Comparison of ENCODE assay signal across 8 cellular contexts in the genomic region with DNA sequence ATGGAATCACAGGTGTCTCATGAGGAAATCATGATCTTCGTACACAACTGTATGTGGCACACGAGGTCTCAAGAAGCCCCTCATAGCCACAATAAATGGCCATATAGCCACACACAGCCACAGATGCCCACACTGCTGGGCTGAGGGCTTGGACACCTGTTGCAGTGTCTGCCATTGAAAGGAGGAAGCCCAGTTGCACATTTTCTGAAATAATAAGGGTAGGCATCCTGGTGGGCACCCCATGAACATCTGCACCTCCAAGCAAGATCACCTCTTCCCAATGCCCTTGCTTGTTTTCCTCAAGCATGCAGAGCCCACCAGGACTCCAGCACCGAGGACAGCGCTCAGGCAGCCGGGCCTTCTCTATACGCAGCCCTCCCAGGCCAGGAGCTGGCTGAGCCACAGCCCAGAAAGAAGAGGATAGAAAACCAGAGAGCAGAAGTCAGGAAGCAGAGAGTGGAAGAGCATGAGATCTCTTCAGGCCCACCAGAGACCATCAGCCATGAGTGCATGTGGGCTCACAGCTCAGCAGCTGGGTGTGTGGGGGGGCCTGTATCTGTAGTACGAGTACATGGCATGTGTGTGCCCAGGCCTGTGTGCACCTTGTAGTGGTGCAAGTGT. TPM values are rescaled to one million over a fixed set of nuclear protein-coding genes. Genes with fewer than 3 reads are reported as not detected.
A peak's percentile ranks its signal among the peaks of the same experiment; 100 is the strongest.
DNase-seq lines count a peak whose midpoint lies in the region; ATAC-seq and TF ChIP-seq lines count a peak whose summit lies in the region.

No MANE protein-coding gene starts in this region.

- H3K4me3 ChIP-seq in skeletal muscle cell (ENCODE audit: low read depth, low read length) (no peak overlapping the region), esophagus squamous epithelium (no peak overlapping the region)

- CTCF ChIA-PET in activated naive CD4-positive, alpha-beta T cell treated with anti-CD3 and anti-CD28 coated beads for 36 hours (lab: Charles Lee) = interaction anchor here (0.8 to 1.2 kb wide), 2 partner anchors 50 to 423 kb away, joined by 3 to 7 read pairs; no protein-coding TSS in a partner anchor

- H3K27me3 Mint-ChIP-seq in activated naive CD4-positive, alpha-beta T cell treated with anti-CD3 and anti-CD28 coated beads for 36 hours (ENCODE audit: low read depth) = peaks cover 53% of the 10 kb centered on the region

- H3K36me3 Mint-ChIP-seq in activated naive CD4-positive, alpha-beta T cell treated with anti-CD3 and anti-CD28 coated beads for 36 hours (ENCODE audit: low read depth) = no peaks in the 10 kb centered on the region

- H3K27ac Mint-ChIP-seq in activated naive CD4-positive, alpha-beta T cell treated with anti-CD3 and anti-CD28 coated beads for 36 hours = no peak overlapping the region

- no peaks in the 10 kb centered on the region for H3K9me3 Mint-ChIP-seq in activated naive CD4-positive, alpha-beta T cell treated with anti-CD3 and anti-CD28 coated beads for 36 hours

- peak; percentile 58 to 67 for ATAC-seq in left cardiac atrium

- H3K27me3 ChIP-seq in esophagus squamous epithelium = peaks cover 0 to 39% (median 0%) of the 10 kb centered on the region in 4 donors

- H3K4me3 Mint-ChIP-seq in activated naive CD4-positive, alpha-beta T cell treated with anti-CD3 and anti-CD28 coated beads for 36 hours = peak overlapping the region; percentile 52

- TF ChIP-seq POLR2A in esophagus squamous epithelium (IDR thresholded peaks at IDR 0.05) = no peak

- H3K4me1 Mint-ChIP-seq in activated naive CD4-positive, alpha-beta T cell treated with anti-CD3 and anti-CD28 coated beads for 36 hours (ENCODE audit: low read depth) = peaks cover 12% of the 10 kb centered on the region

- intact Hi-C loops in activated naive CD4-positive, alpha-beta T cell treated with anti-CD3 and anti-CD28 coated beads for 36 hours (cut with micrococcal nuclease) = no loop called here
- intact Hi-C loops in left cardiac atrium (cut with DNase I) = no loop called here
- intact Hi-C loops in esophagus squamous epithelium (cut with DNase I) = no loop called here

- H3K4me1 ChIP-seq in esophagus squamous epithelium = peaks cover 13 to 39% (median 14%) of the 10 kb centered on the region in 3 donors

- TF ChIP-seq CTCF in esophagus squamous epithelium (IDR thresholded peaks at IDR 0.05) = no peak

- DNase-seq in activated gamma-delta T cell treated with Interleukin-2 at 50 U/mL for 16 hours (peak; percentile 14), activated gamma-delta T cell (lab: John Stamatoyannopoulos, UW) (no peak), left cardiac atrium (peak; percentile 61), skeletal muscle cell (ENCODE audit: low read depth) (peak; percentile 26), esophagus squamous epithelium (lab: John Stamatoyannopoulos, UW) (no peak), NCI-H748 treated with DMSO at 0.1 percent for 48 hours (lab: John Stamatoyannopoulos, UW) (no peak)
- DNase-seq in activated naive CD4-positive, alpha-beta T cell treated with anti-CD3 and anti-CD28 coated beads for 36 hours = peak; percentile 58
- DNase-seq in central memory CD4-positive, alpha-beta T cell = no peak

- H3K9me3 ChIP-seq in esophagus squamous epithelium = no peaks in the 10 kb centered on the region

- H3K36me3 ChIP-seq in esophagus squamous epithelium = no peaks in the 10 kb centered on the region

- H3K27ac ChIP-seq in esophagus squamous epithelium = no peak overlapping the region

- WGBS in esophagus squamous epithelium, 2 donors = 58 to 88% methylated on average over 3 of the region's 7 CpGs

RNA-seq across cellular contexts. Expression of a gene that starts 1.0 kb away (rescaled TPM):
- total RNA-seq in activated naive CD4-positive, alpha-beta T cell treated with anti-CD3 and anti-CD28 coated beads for 36 hours = 1 to 10 TPM; 1.2 to 2.4 TPM
- total RNA-seq in left cardiac atrium (1 to 10 TPM; 1.6 to 4.4 TPM), esophagus squamous epithelium (1 to 10 TPM in 3 of 4 donors, under 1 TPM in 1; 0.04 to 3.2 (median 1.1) TPM)

RNA-seq across cellular contexts. Expression of a gene that starts 48.0 kb away (rescaled TPM):
- total RNA-seq in activated naive CD4-positive, alpha-beta T cell treated with anti-CD3 and anti-CD28 coated beads for 36 hours = not detected
- total RNA-seq in left cardiac atrium (not detected), esophagus squamous epithelium (not detected)

Comparison
In these comparisons a context has a peak if more than half of its experiments do, and no peak if none do; other contexts are left out.
1. DNase-seq: peak in activated gamma-delta T cell treated with Interleukin-2 at 50 U/mL for 16 hours (single experiment), activated naive CD4-positive, alpha-beta T cell treated with anti-CD3 and anti-CD28 coated beads for 36 hours (single experiment), left cardiac atrium (single experiment) and skeletal muscle cell (single experiment); none in activated gamma-delta T cell (single experiment), esophagus squamous epithelium (single experiment), central memory CD4-positive, alpha-beta T cell (single experiment) and NCI-H748 treated with DMSO at 0.1 percent for 48 hours (single experiment).